9 cellular contexts compared by ENCODE assay signal in genomic region chr2:216082805-216083204, GRCh38. TPM values are rescaled to one million over a fixed set of nuclear protein-coding genes. Genes with fewer than 3 reads are reported as not detected.
DNase-seq lines count a peak whose midpoint lies in the region; ATAC-seq and TF ChIP-seq lines count a peak whose summit lies in the region.
"Had no signal": no experiment of that assay in that cellular context is flagged by ENCODE, and none has a peak within 500 bp of the region (broad histone marks: within the 10 kb centered on the region; RNA-seq: fewer than 3 reads in every experiment).

No MANE protein-coding gene starts in this region.

- TF ChIP-seq POLR2A in transverse colon (IDR thresholded peaks at IDR 0.05), result no peak

- H3K4me1 ChIP-seq in transverse colon, result peaks cover 3 to 27% (median 9%) of the 10 kb centered on the region in 4 donors

- no peaks in the 10 kb centered on the region for H3K9me3 ChIP-seq in transverse colon
- H3K9me3 ChIP-seq: Peyer's patch had no signal

- peak; percentile 35 for DNase-seq in stimulated activated CD4-positive, alpha-beta T cell treated with anti-CD3 and anti-CD28 coated beads, Interleukin-15, amount 100 ng/mL, for 24 hours
- no peak for DNase-seq in stimulated activated CD4-positive, alpha-beta T cell treated with anti-CD3 and anti-CD28 coated beads, Interleukin-4, amount 100 ng/mL, for 1 hour
- DNase-seq in SK-N-DZ (ENCODE audit: low spot score) (peak; percentile 73), hippocampal formation (lab: John Stamatoyannopoulos, UW) (peak; percentile 24 to 31), transverse colon (peak; percentile 14), NK-92 (lab: John Stamatoyannopoulos, UW; ENCODE audit: unreplicated experiment) (no peak), foreskin melanocyte (no peak)

- ATAC-seq in HG02798 (IDR thresholded peaks at IDR 0.05; ENCODE audit: poor library complexity, unreplicated experiment), result no peak

- H3K36me3 ChIP-seq in transverse colon, result no peaks in the 10 kb centered on the region
- H3K36me3 ChIP-seq: Peyer's patch had no signal

- WGBS in transverse colon (ENCODE audit: low coverage in 1 of 2), 2 donors, result 76 to 77% methylated on average over 3 of the region's 3 CpGs

- TF ChIP-seq EP300 in transverse colon (IDR thresholded peaks at IDR 0.05; ENCODE audit: low read depth), result no peak

- intact Hi-C loops in transverse colon (cut with DNase I; ENCODE audit: low total_unique reads), result no loop called here

- H3K4me3 ChIP-seq in transverse colon, result no peak overlapping the region

- H3K27ac ChIP-seq in transverse colon, result no peak overlapping the region

- H3K27me3 ChIP-seq in transverse colon, result no peaks in the 10 kb centered on the region
- H3K27me3 ChIP-seq: Peyer's patch had no signal

- in situ Hi-C loops in transverse colon (cut with MboI; ENCODE audit: low pct_ligation_motif_present in 1 of 4, low pct_unique_long_range_greater_than_20kb in 1 of 4, low sequenced_read_pairs in 3 of 4), result no loop called here

- no peak for TF ChIP-seq CTCF in transverse colon (IDR thresholded peaks at IDR 0.05)

RNA-seq across cellular contexts. Expression of gene TMEM169, which starts 1.1 kb away (rescaled TPM):
- 28.3 and 32.8 TPM in 2 replicates for polyA plus RNA-seq in SK-N-DZ (2014; cell fraction: cytosol; rRNA removed)
- 11.1 and 16.1 TPM in 2 replicates for polyA plus RNA-seq in SK-N-DZ (2014; cell fraction: nucleus; rRNA removed)
- total RNA-seq in transverse colon, result 1 to 10 TPM in 2 of 4 donors, under 1 TPM in 1, not detected in 1; 0.41 to 6.4 (median 1.9) TPM

RNA-seq across cellular contexts. Expression of gene PECR, which starts 1.2 kb away (rescaled TPM):
- polyA plus RNA-seq in SK-N-DZ (2014; cell fraction: cytosol; rRNA removed), result 25.1 and 39.7 TPM in 2 replicates
- 29.7 and 33.0 TPM in 2 replicates for polyA plus RNA-seq in SK-N-DZ (2014; cell fraction: nucleus; rRNA removed)
- total RNA-seq in transverse colon, result 100 to 1,000 TPM in 1 of 4 donors, 10 to 100 TPM in 3; 10.3 to 137 (median 25.8) TPM

RNA-seq across cellular contexts. Expression of gene XRCC5, which starts 26.3 kb away (rescaled TPM):
- polyA plus RNA-seq in SK-N-DZ (2014; cell fraction: cytosol; rRNA removed), result 469 and 473 TPM in 2 replicates
- polyA plus RNA-seq in SK-N-DZ (2014; cell fraction: nucleus; rRNA removed), result 187 and 227 TPM in 2 replicates
- total RNA-seq in transverse colon, result 100 to 1,000 TPM in 2 of 4 donors, 10 to 100 TPM in 2; 75.6 to 120 (median 101) TPM

Comparison
In these comparisons a context has a peak if more than half of its experiments do, and no peak if none do; other contexts are left out.
1. DNase-seq: peak in stimulated activated CD4-positive, alpha-beta T cell treated with anti-CD3 and anti-CD28 coated beads, Interleukin-15, amount 100 ng/mL, for 24 hours (single experiment), SK-N-DZ (single experiment), hippocampal formation (2 of 2) and transverse colon (single experiment); none in stimulated activated CD4-positive, alpha-beta T cell treated with anti-CD3 and anti-CD28 coated beads, Interleukin-4, amount 100 ng/mL, for 1 hour (single experiment), NK-92 (single experiment) and foreskin melanocyte (single experiment).